ENCODE assay signal across 8 cellular contexts in genomic region chr7:128869944-128870285, GRCh38. TPM values are rescaled to one million over a fixed set of nuclear protein-coding genes. Genes with fewer than 3 reads are reported as not detected.
DNase-seq lines count a peak whose midpoint lies in the region; TF ChIP-seq lines count a peak whose summit lies in the region.

No MANE protein-coding gene starts in this region.

- H3K9me3 ChIP-seq in SK-N-MC (ENCODE audit: low read depth, low read length): no peaks in the 10 kb centered on the region

- peak; percentile 65 for DNase-seq in DMS53 (lab: John Stamatoyannopoulos, UW)
- no peak for DNase-seq in DMS53 treated with DMSO at 0.1 percent for 48 hours (lab: John Stamatoyannopoulos, UW; ENCODE audit: unreplicated experiment)
- no peak for DNase-seq in SK-N-MC (ENCODE audit: low read depth, low spot score)
- no peak for DNase-seq in fibroblast of the aortic adventitia (ENCODE audit: low read depth)
- DNase-seq in activated gamma-delta T cell treated with Interleukin-2 at 50 U/mL for 16 hours: no peak
- DNase-seq in occipital lobe (lab: John Stamatoyannopoulos, UW): no peak
- DNase-seq in HPDE6-E6E7 (ENCODE audit: extremely low spot score): no peak

- no peak for TF ChIP-seq CTCF in fibroblast of the aortic adventitia (IDR thresholded peaks at IDR 0.05; ENCODE audit: insufficient read depth, low read length)

- H3K9ac ChIP-seq in SK-N-MC (ENCODE audit: insufficient read length): no peak overlapping the region

- H3K27ac ChIP-seq in SK-N-MC: no peak overlapping the region
- peak overlapping the region in 10 of 21 experiments; percentile 11 to 54 (median 38) for H3K27ac ChIP-seq in skin epidermis

- H3K4me3 ChIP-seq in SK-N-MC (peak overlapping the region; percentile 72), fibroblast of the aortic adventitia (ENCODE audit: low read depth, low read length) (peak overlapping the region; percentile 54), skin epidermis (peak overlapping the region; percentile 28 to 50 (median 35))

- H3K36me3 ChIP-seq in SK-N-MC (ENCODE audit: insufficient read depth, low read length): no peaks in the 10 kb centered on the region; the same call in 1 of the 2 replicates

RNA-seq across cellular contexts. Expression of gene ATP6V1F, which starts 7.3 kb away (rescaled TPM):
- total RNA-seq in fibroblast of the aortic adventitia (ENCODE audit: low replicate concordance): 6.1 and 76.7 TPM in 2 replicates
- total RNA-seq in occipital lobe: 61.8 TPM

RNA-seq across cellular contexts. Expression of gene FLNC, which starts 39.7 kb away (rescaled TPM):
- total RNA-seq in fibroblast of the aortic adventitia (ENCODE audit: low replicate concordance) (43.7 and 193 TPM in 2 replicates), occipital lobe (3.6 TPM)

RNA-seq across cellular contexts. Expression of gene KCP, which starts 40.6 kb away (rescaled TPM):
- total RNA-seq in fibroblast of the aortic adventitia (ENCODE audit: low replicate concordance) (0.09 and 1.6 TPM in 2 replicates), occipital lobe (0.16 TPM)
